In the genomic region with DNA sequence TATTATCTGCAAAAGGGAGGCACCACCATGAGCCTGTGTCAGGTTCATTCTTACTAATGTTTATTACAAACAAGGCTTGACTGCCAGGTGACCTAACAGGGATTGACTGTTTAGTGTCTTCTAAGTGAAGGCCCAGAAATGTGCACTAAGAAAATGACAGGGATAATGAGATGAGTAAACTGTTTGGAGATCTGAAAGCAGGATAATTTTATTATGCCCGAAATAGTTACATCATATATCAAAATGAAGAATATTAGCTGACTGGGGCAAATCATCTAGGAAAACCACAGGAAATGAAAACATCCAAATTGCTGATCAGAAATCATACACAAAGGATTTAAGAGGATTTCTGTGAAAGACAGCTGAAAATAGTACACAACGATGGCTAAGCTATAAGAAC, we compare ENCODE assay signal across 19 cellular contexts.
"Had no signal": no experiment of that assay in that cellular context is flagged by ENCODE, and none has a peak within 500 bp of the region (broad histone marks: within the 10 kb centered on the region; RNA-seq: fewer than 3 reads in every experiment).

No MANE protein-coding gene starts in this region.

- DNase-seq: KBM-7; MV-4-11; NCI-H1048; NCI-H1105; NCI-H1436 treated with DMSO at 0.1 percent for 48 hours; NCI-H1694; NCI-H187 treated with DMSO at 0.1 percent for 48 hours; NCI-H2081; NCI-H2107; NCI-H345; NCI-H524; NCI-H526 treated with DMSO at 0.1 percent for 48 hours; NCI-H748 treated with DMSO at 0.1 percent for 48 hours; NK-92 treated with Interleukin-12 subunit alpha and Interleukin-12 subunit beta, amount 100 ng/mL, for 24 hours; PC-3; SHP77 treated with DMSO at 0.1 percent for 48 hours had no signal

- H3K4me1 ChIP-seq: SJSA1 had no signal

- H3K36me3 ChIP-seq: SJSA1 had no signal

- H3K4me3 ChIP-seq: SJSA1 had no signal

- H3K27ac ChIP-seq: SJSA1 had no signal

- ATAC-seq: Panc1, Right ventricle myocardium inferior had no signal

- H3K27me3 ChIP-seq: SJSA1 had no signal
